ENCODE assay signal across 27 cellular contexts in genomic region chr18:80177128-80177527, GRCh38.
"Had no signal": no experiment of that assay in that cellular context is flagged by ENCODE, and none has a peak within 500 bp of the region (broad histone marks: within the 10 kb centered on the region; RNA-seq: fewer than 3 reads in every experiment).

No MANE protein-coding gene starts in this region.

- ATAC-seq: activated CD8-positive, alpha-beta T cell treated with anti-CD3 and anti-CD28 coated beads for 36 hours; body of pancreas; left ventricle myocardium superior; naive thymus-derived CD4-positive, alpha-beta T cell; stimulated activated memory B cell treated with anti-CD40 and anti-IgM and Interleukin-4, amounts not matched to agents 10 μg/mL and 1 μg/mL and 100 μg/mL, for 72 hours; WTC11 had no signal

- H3K36me3 ChIP-seq: adrenal gland, esophagus muscularis mucosa, right atrium auricular region, stomach, thyroid gland, upper lobe of left lung had no signal

- H3K36me3 Mint-ChIP-seq: activated naive CD8-positive, alpha-beta T cell; naive thymus-derived CD4-positive, alpha-beta T cell; stimulated activated memory B cell treated with anti-CD40 and anti-IgM and Interleukin-4, amounts not matched to agents 10 μg/mL and 1 μg/mL and 100 μg/mL, for 72 hours; WTC11 had no signal

- H3K27ac ChIP-seq: adrenal gland, body of pancreas, esophagus muscularis mucosa, right atrium auricular region, stomach, upper lobe of left lung had no signal

- H3K27me3 ChIP-seq: adrenal gland, body of pancreas, esophagus muscularis mucosa, right atrium auricular region, thyroid gland, upper lobe of left lung had no signal

- H3K9me3 ChIP-seq: adrenal gland, body of pancreas, esophagus muscularis mucosa, right atrium auricular region, stomach, thyroid gland, upper lobe of left lung had no signal

- H3K4me2 ChIP-seq: smooth muscle cell had no signal

- H3K9me3 Mint-ChIP-seq: activated CD8-positive, alpha-beta T cell treated with anti-CD3 and anti-CD28 coated beads for 36 hours; activated T-helper 2 cell treated with anti-CD3 and anti-CD28 coated beads, Interferon-gamma antibody, Interleukin-2, Interleukin-4, amounts not matched to agents 10 μg/mL and 5 μg/mL and 100 μg/mL, durations not matched to agents 14 hours and 24 hours and 36 hours; WTC11 had no signal

- H3K4me1 ChIP-seq: adrenal gland, body of pancreas, right atrium auricular region, upper lobe of left lung had no signal

- H3K4me3 ChIP-seq: adrenal gland, body of pancreas, esophagus muscularis mucosa, right atrium auricular region, smooth muscle cell, stomach, thyroid gland, upper lobe of left lung had no signal

- H3K27ac Mint-ChIP-seq: activated CD8-positive, alpha-beta T cell treated with anti-CD3 and anti-CD28 coated beads for 36 hours; activated naive CD8-positive, alpha-beta T cell; activated T-helper 2 cell treated with anti-CD3 and anti-CD28 coated beads, Interferon-gamma antibody, Interleukin-2, Interleukin-4, amounts not matched to agents 10 μg/mL and 5 μg/mL and 100 μg/mL, durations not matched to agents 14 hours and 24 hours and 36 hours; naive thymus-derived CD4-positive, alpha-beta T cell; stimulated activated memory B cell treated with anti-CD40 and anti-IgM and Interleukin-4, amounts not matched to agents 10 μg/mL and 1 μg/mL and 100 μg/mL, for 72 hours; WTC11 had no signal

- H3K4me3 Mint-ChIP-seq: activated CD8-positive, alpha-beta T cell treated with anti-CD3 and anti-CD28 coated beads for 36 hours; activated naive CD8-positive, alpha-beta T cell; naive thymus-derived CD4-positive, alpha-beta T cell; stimulated activated memory B cell treated with anti-CD40 and anti-IgM and Interleukin-4, amounts not matched to agents 10 μg/mL and 1 μg/mL and 100 μg/mL, for 72 hours; WTC11 had no signal

- DNase-seq: activated CD4-positive, alpha-beta T cell treated with anti-CD3 and anti-CD28 coated beads, Interleukin-2, amount 50 U/mL, for 1 hour; activated CD8-positive, alpha-beta T cell treated with anti-CD3 and anti-CD28 coated beads for 36 hours; activated T-cell treated with anti-CD3 and anti-CD28 coated beads, Interleukin-2, amount 50 U/mL, for 48 hours; adrenal gland; body of pancreas; dermis blood vessel endothelial cell; effector CD4-positive, alpha-beta T cell; foreskin melanocyte; glutamatergic neuron; islet precursor cell; left ventricle myocardium superior; midbrain; naive thymus-derived CD4-positive, alpha-beta T cell; stimulated activated CD4-positive, alpha-beta T cell treated with anti-CD3 and anti-CD28 coated beads, Interleukin-1b, Interleukin-23, amount 100 ng/mL, for 48 hours; stimulated activated CD4-positive, alpha-beta T cell treated with anti-CD3 and anti-CD28 coated beads, Interleukin-4, amount 100 ng/mL, for 4 hours; stimulated activated CD8-positive, alpha-beta memory T cell treated with anti-CD3 and anti-CD28 coated beads, Interleukin-4, amount 100 ng/mL, for 48 hours; stomach; T-helper 2 cell; upper lobe of left lung had no signal
